29 cellular contexts compared by ENCODE assay signal in the genomic region with DNA sequence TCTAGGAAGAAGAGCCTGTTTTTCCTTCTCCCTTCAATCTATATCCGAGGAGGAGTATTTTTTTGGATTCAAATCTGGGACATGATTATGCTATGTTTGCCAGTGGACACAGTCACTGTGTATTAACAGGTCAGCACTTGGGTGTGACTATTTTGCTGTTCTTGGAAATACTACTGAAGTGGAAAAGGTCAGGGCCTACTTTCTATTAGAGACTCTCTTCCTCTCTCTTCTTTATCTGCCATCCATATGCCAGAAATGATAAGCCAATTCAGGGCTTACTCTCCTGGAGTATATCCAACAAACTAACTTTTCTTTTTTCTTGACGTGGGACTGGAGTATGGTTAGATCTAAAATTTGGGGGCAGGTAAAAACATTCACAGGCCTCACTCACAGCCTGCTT.
"Had no signal": no experiment of that assay in that cellular context is flagged by ENCODE, and none has a peak within 500 bp of the region (broad histone marks: within the 10 kb centered on the region; RNA-seq: fewer than 3 reads in every experiment).

No MANE protein-coding gene starts in this region.

- H3K9me3 Mint-ChIP-seq: natural killer cell treated with Interleukin-12 subunit alpha and Interleukin-12 subunit beta and Interleukin-15 and Interleukin-18, amount 100 ng/mL, for 72 hours; stimulated activated memory B cell treated with anti-CD40 and anti-IgM and Interleukin-4, amounts not matched to agents 10 μg/mL and 1 μg/mL and 100 μg/mL, for 72 hours; type B pancreatic cell had no signal

- ATAC-seq: foreskin keratinocyte; gastroesophageal sphincter; left lung; mucosa of descending colon; natural killer cell treated with Interleukin-12 subunit alpha and Interleukin-12 subunit beta and Interleukin-15 and Interleukin-18, amount 100 ng/mL, for 72 hours; pancreas; sciatic nerve; stimulated activated memory B cell treated with anti-CD40 and anti-IgM and Interleukin-4, amounts not matched to agents 10 μg/mL and 1 μg/mL and 100 μg/mL, for 72 hours; stimulated activated naive CD8-positive, alpha-beta T cell treated with anti-CD3 and anti-CD28 coated beads, Interleukin-15, Interleukin-2, amounts not matched to agents 100 U/mL and 50 U/mL, for 24 hours had no signal

- FAIRE-seq: pancreas had no signal

- H3K4me3 Mint-ChIP-seq: mesothelial cell of epicardium; naive B cell; natural killer cell treated with Interleukin-12 subunit alpha and Interleukin-12 subunit beta and Interleukin-15 and Interleukin-18, amount 100 ng/mL, for 72 hours; neural crest cell; stimulated activated memory B cell treated with anti-CD40 and anti-IgM and Interleukin-4, amounts not matched to agents 10 μg/mL and 1 μg/mL and 100 μg/mL, for 72 hours; type B pancreatic cell had no signal

- H3K4me1 ChIP-seq: esophagus muscularis mucosa, foreskin keratinocyte, gastroesophageal sphincter, left lung, testis, tibial artery had no signal

- H3K9me3 ChIP-seq: esophagus muscularis mucosa, gastroesophageal sphincter, heart left ventricle, left lung, mucosa of descending colon, neutrophil, pancreas, testis, tibial artery had no signal

- H3K27ac Mint-ChIP-seq: mesothelial cell of epicardium; natural killer cell treated with Interleukin-12 subunit alpha and Interleukin-12 subunit beta and Interleukin-15 and Interleukin-18, amount 100 ng/mL, for 72 hours; stimulated activated memory B cell treated with anti-CD40 and anti-IgM and Interleukin-4, amounts not matched to agents 10 μg/mL and 1 μg/mL and 100 μg/mL, for 72 hours; type B pancreatic cell had no signal

- H3K4me1 Mint-ChIP-seq: mesothelial cell of epicardium had no signal

- DNase-seq: dorsolateral prefrontal cortex; effector CD4-positive, alpha-beta T cell; foreskin keratinocyte; heart left ventricle; left cardiac atrium; left lung; mesenchymal stem cell; mucosa of descending colon; naive B cell; pancreas; retina; stimulated activated CD4-positive, alpha-beta T cell treated with anti-CD3 and anti-CD28 coated beads, Interleukin-2, amount 100 ng/mL, for 24 hours; stimulated activated CD4-positive, alpha-beta T cell treated with anti-CD3 and anti-CD28 coated beads, Interleukin-4, amount 100 ng/mL, for 24 hours; stimulated activated naive CD8-positive, alpha-beta T cell treated with anti-CD3 and anti-CD28 coated beads, Interleukin-15, Interleukin-2, amounts not matched to agents 100 U/mL and 50 U/mL, for 24 hours; substantia nigra; testis; tibial artery had no signal

- H3K27me3 ChIP-seq: esophagus muscularis mucosa, foreskin keratinocyte, gastroesophageal sphincter, hepatocyte, left lung, neutrophil, pancreas, testis, tibial artery had no signal

- H3K36me3 Mint-ChIP-seq: mesothelial cell of epicardium; naive B cell; natural killer cell treated with Interleukin-12 subunit alpha and Interleukin-12 subunit beta and Interleukin-15 and Interleukin-18, amount 100 ng/mL, for 72 hours; stimulated activated memory B cell treated with anti-CD40 and anti-IgM and Interleukin-4, amounts not matched to agents 10 μg/mL and 1 μg/mL and 100 μg/mL, for 72 hours; type B pancreatic cell had no signal

- H3K27ac ChIP-seq: dorsolateral prefrontal cortex, esophagus muscularis mucosa, foreskin keratinocyte, gastroesophageal sphincter, heart left ventricle, hepatocyte, left lung, neutrophil, pancreas, testis, tibial artery had no signal

- H3K4me3 ChIP-seq: dorsolateral prefrontal cortex, esophagus muscularis mucosa, gastroesophageal sphincter, heart left ventricle, hepatocyte, left lung, lung, mucosa of descending colon, pancreas, smooth muscle cell, testis, tibial artery had no signal
